Comparison of ENCODE assay signal across 16 cellular contexts in the genomic region with DNA sequence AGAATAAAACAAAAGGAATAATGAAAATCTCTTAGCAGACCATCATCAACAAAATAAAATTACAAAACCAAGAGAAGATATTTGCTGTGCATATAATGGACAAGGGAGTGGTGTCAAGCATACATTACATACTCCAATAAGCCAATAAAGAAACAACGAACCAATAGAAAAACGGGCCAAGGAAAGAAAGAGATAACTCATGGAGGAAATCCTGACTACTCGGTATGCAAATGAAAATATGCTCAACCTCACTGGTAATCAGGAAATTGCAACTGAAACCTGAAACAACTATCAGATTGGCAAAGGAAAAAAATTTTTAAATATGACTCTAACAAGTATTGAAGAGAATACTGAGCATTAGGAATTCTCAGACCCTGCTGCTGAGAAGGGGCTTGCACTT.
DNase-seq lines count a peak whose midpoint lies in the region; ATAC-seq and TF ChIP-seq lines count a peak whose summit lies in the region.
"Had no signal": no experiment of that assay in that cellular context is flagged by ENCODE, and none has a peak within 500 bp of the region (broad histone marks: within the 10 kb centered on the region; RNA-seq: fewer than 3 reads in every experiment).

No MANE protein-coding gene starts in this region.

- H3K4me3 Mint-ChIP-seq in activated T-cell treated with anti-CD3 and anti-CD28 coated beads, Interleukin-2, amount 50 U/mL, for 24 hours, result peak overlapping the region; percentile 33
- H3K4me3 Mint-ChIP-seq in T-helper 17 cell (peak overlapping the region; percentile 39), Calu3 (ENCODE audit: low read depth, unreplicated experiment) (no peak overlapping the region)
- H3K4me3 Mint-ChIP-seq in effector memory CD8-positive, alpha-beta T cell, result peak overlapping the region; percentile 2 to 43
- H3K4me3 Mint-ChIP-seq in stimulated activated naive CD8-positive, alpha-beta T cell treated with anti-CD3 and anti-CD28 coated beads, Interleukin-15, amount 100 ng/mL, for 72 hours, result peak overlapping the region; percentile 48 to 55
- H3K4me3 Mint-ChIP-seq: brain had no signal

- H3K4me3 ChIP-seq in right cardiac atrium (ENCODE audit: low read length), result no peak overlapping the region

- H3K36me3 Mint-ChIP-seq in activated T-cell treated with anti-CD3 and anti-CD28 coated beads, Interleukin-2, amount 50 U/mL, for 24 hours (ENCODE audit: low read depth), result peaks cover 61% of the 10 kb centered on the region
- H3K36me3 Mint-ChIP-seq in T-helper 17 cell (ENCODE audit: low read depth) (peaks cover 2% of the 10 kb centered on the region), Calu3 (ENCODE audit: insufficient read depth, unreplicated experiment) (no peaks in the 10 kb centered on the region)
- peaks cover 7% of the 10 kb centered on the region for H3K36me3 Mint-ChIP-seq in effector memory CD8-positive, alpha-beta T cell (ENCODE audit: insufficient read depth)
- H3K36me3 Mint-ChIP-seq: brain had no signal

- H3K27me3 ChIP-seq in right cardiac atrium (ENCODE audit: control insufficient read depth, insufficient read depth), result no peaks in the 10 kb centered on the region

- peaks cover 85% of the 10 kb centered on the region for H3K4me1 Mint-ChIP-seq in activated T-cell treated with anti-CD3 and anti-CD28 coated beads, Interleukin-2, amount 50 U/mL, for 24 hours (ENCODE audit: low read depth)
- H3K4me1 Mint-ChIP-seq in T-helper 17 cell (peaks cover 38% of the 10 kb centered on the region), Calu3 (ENCODE audit: low read depth, unreplicated experiment) (peaks cover 19% of the 10 kb centered on the region)
- H3K4me1 Mint-ChIP-seq in effector memory CD8-positive, alpha-beta T cell (ENCODE audit: low read depth in 2 of 2), result peaks cover 43 to 46% of the 10 kb centered on the region in 2 donors
- peaks cover 93% of the 10 kb centered on the region for H3K4me1 Mint-ChIP-seq in stimulated activated naive CD8-positive, alpha-beta T cell treated with anti-CD3 and anti-CD28 coated beads, Interleukin-15, amount 100 ng/mL, for 72 hours

- ATAC-seq in T-helper 17 cell (no peak), right cardiac atrium (no peak)
- no peak for ATAC-seq in effector memory CD8-positive, alpha-beta T cell (replicated peaks)
- peak; percentile 47 for ATAC-seq in stimulated activated naive CD8-positive, alpha-beta T cell treated with anti-CD3 and anti-CD28 coated beads, Interleukin-15, amount 100 ng/mL, for 72 hours
- ATAC-seq: left lobe of liver had no signal

- H3K9me3 ChIP-seq in T-helper 17 cell (ENCODE audit: control insufficient read depth, low read length, poor library complexity, severe bottlenecking) (peaks cover 2% of the 10 kb centered on the region), right cardiac atrium (ENCODE audit: control insufficient read depth, low read length) (no peaks in the 10 kb centered on the region)

- TF ChIP-seq CTCF in Calu3 (IDR thresholded peaks at IDR 0.05; ENCODE audit: unreplicated experiment), result no peak

- CTCF ChIA-PET in Calu3 (lab: Charles Lee), result no interaction called here

- no peak overlapping the region for H3K27ac ChIP-seq in right cardiac atrium (ENCODE audit: low read length)
- H3K27ac ChIP-seq: VCaP had no signal

- H3K4me1 ChIP-seq in right cardiac atrium (ENCODE audit: control insufficient read depth, insufficient read depth, low read length), result peaks cover 4% of the 10 kb centered on the region

- no peak for DNase-seq in activated T-cell treated with anti-CD3 and anti-CD28 coated beads, Interleukin-2, amount 50 U/mL, for 24 hours
- DNase-seq in activated T-cell treated with anti-CD3 and anti-CD28 coated beads, Interleukin-2, amount 50 U/mL, for 1 hour, result no peak
- DNase-seq in T-helper 17 cell (no peak), right cardiac atrium (no peak), Calu3 (no peak)
- no peak for DNase-seq in effector memory CD8-positive, alpha-beta T cell
- no peak for DNase-seq in stimulated activated naive CD8-positive, alpha-beta T cell treated with anti-CD3 and anti-CD28 coated beads, Interleukin-15, amount 100 ng/mL, for 72 hours
- no peak for DNase-seq in stimulated activated CD4-positive, alpha-beta T cell treated with anti-CD3 and anti-CD28 coated beads, Interleukin-1b, Interleukin-23, amount 100 ng/mL, for 48 hours
- DNase-seq: effector CD8-positive, alpha-beta T cell; hypothalamus; NCI-H187; OCI-M1; stimulated activated CD4-positive, alpha-beta T cell treated with anti-CD3 and anti-CD28 coated beads, Interleukin-15, amount 100 ng/mL, for 24 hours had no signal

- peaks cover 26% of the 10 kb centered on the region for H3K9me3 Mint-ChIP-seq in activated T-cell treated with anti-CD3 and anti-CD28 coated beads, Interleukin-2, amount 50 U/mL, for 24 hours
- no peaks in the 10 kb centered on the region for H3K9me3 Mint-ChIP-seq in effector memory CD8-positive, alpha-beta T cell
- peaks cover 20 to 25% of the 10 kb centered on the region in 2 donors for H3K9me3 Mint-ChIP-seq in stimulated activated naive CD8-positive, alpha-beta T cell treated with anti-CD3 and anti-CD28 coated beads, Interleukin-15, amount 100 ng/mL, for 72 hours
- H3K9me3 Mint-ChIP-seq in Calu3 (ENCODE audit: low read depth, unreplicated experiment), result no peaks in the 10 kb centered on the region

- BruUV-seq in Calu3 (replicated peaks; lab: Mats Ljungman, UMichigan), result no TSS peak

- 44% methylated on average over 3 of the region's 3 CpGs for WGBS in right cardiac atrium

- peak overlapping the region; percentile 93 for H3K27ac Mint-ChIP-seq in activated T-cell treated with anti-CD3 and anti-CD28 coated beads, Interleukin-2, amount 50 U/mL, for 24 hours
- H3K27ac Mint-ChIP-seq in T-helper 17 cell (peak overlapping the region; percentile 98), Calu3 (ENCODE audit: unreplicated experiment) (no peak overlapping the region)
- H3K27ac Mint-ChIP-seq in effector memory CD8-positive, alpha-beta T cell, result peak overlapping the region; percentile 41 to 82
- H3K27ac Mint-ChIP-seq in stimulated activated naive CD8-positive, alpha-beta T cell treated with anti-CD3 and anti-CD28 coated beads, Interleukin-15, amount 100 ng/mL, for 72 hours, result peak overlapping the region in 1 of 2 donors; percentile 13

- no peaks in the 10 kb centered on the region for H3K27me3 Mint-ChIP-seq in activated T-cell treated with anti-CD3 and anti-CD28 coated beads, Interleukin-2, amount 50 U/mL, for 24 hours
- H3K27me3 Mint-ChIP-seq in T-helper 17 cell (no peaks in the 10 kb centered on the region), Calu3 (ENCODE audit: unreplicated experiment) (no peaks in the 10 kb centered on the region)
- H3K27me3 Mint-ChIP-seq in effector memory CD8-positive, alpha-beta T cell, result no peaks in the 10 kb centered on the region
- H3K27me3 Mint-ChIP-seq in stimulated activated naive CD8-positive, alpha-beta T cell treated with anti-CD3 and anti-CD28 coated beads, Interleukin-15, amount 100 ng/mL, for 72 hours, result no peaks in the 10 kb centered on the region
- H3K27me3 Mint-ChIP-seq: brain had no signal

- intact Hi-C loops in right cardiac atrium (cut with DNase I), result no loop called here
- intact Hi-C loops in Calu3 (cut with micrococcal nuclease; ENCODE audit: unreplicated experiment), result no loop called here
